Comparison of ENCODE assay signal across 8 cellular contexts in genomic region chr11:1388763-1389102, GRCh38. TPM values are rescaled to one million over a fixed set of nuclear protein-coding genes. Genes with fewer than 3 reads are reported as not detected.
DNase-seq lines count a peak whose midpoint lies in the region; ATAC-seq and TF ChIP-seq lines count a peak whose summit lies in the region.

No MANE protein-coding gene starts in this region.

- BruUV-seq in A673 (replicated peaks; lab: Mats Ljungman, UMichigan), result no TSS peak

- ATAC-seq in naive B cell (ENCODE audit: low read depth in 2 of 2) (no peak), HG03159 (IDR thresholded peaks at IDR 0.05; ENCODE audit: unreplicated experiment) (no peak)

- H3K4me1 Mint-ChIP-seq in chondrocyte (ENCODE audit: low read depth) (peaks cover 3% of the 10 kb centered on the region), naive B cell (peaks cover 9 to 15% (median 15%) of the 10 kb centered on the region in 3 donors)

- H3K27me3 ChIP-seq in A673 (replicated peaks; ENCODE audit: insufficient read depth, low read depth, low read length, poor library complexity), result peaks cover 17% of the 10 kb centered on the region

- no peaks in the 10 kb centered on the region for H3K9me3 ChIP-seq in A673 (ENCODE audit: low read depth, low read length, poor library complexity, severe bottlenecking)

- H3K4me3 Mint-ChIP-seq in chondrocyte (ENCODE audit: unreplicated experiment) (peak overlapping the region; percentile 71), naive B cell (peak overlapping the region; percentile 60 to 86 (median 74))

- intact Hi-C loops in A673 (cut with micrococcal nuclease; ENCODE audit: unreplicated experiment), result no loop called here

- POLR2A ChIA-PET in A673 (lab: Charles Lee; ENCODE audit: low non-redundant PET), result no interaction called here

- H3K4me1 ChIP-seq in A673 (ENCODE audit: insufficient read depth, low read length, poor library complexity, severe bottlenecking), result peaks cover 14% of the 10 kb centered on the region

- H3K9me3 Mint-ChIP-seq in chondrocyte (ENCODE audit: low read depth) (no peaks in the 10 kb centered on the region), naive B cell (peaks cover 0 to 1% (median 0%) of the 10 kb centered on the region in 7 donors)

- H3K36me3 Mint-ChIP-seq in chondrocyte (ENCODE audit: low read depth), result no peaks in the 10 kb centered on the region
- H3K36me3 Mint-ChIP-seq in naive B cell, result no peaks in the 10 kb centered on the region

- H3K27ac Mint-ChIP-seq in chondrocyte (ENCODE audit: unreplicated experiment) (no peak overlapping the region), naive B cell (peak overlapping the region in 1 of 6 donors; percentile 81)

- TF ChIP-seq CTCF in A673 (conservative IDR thresholded peaks at IDR 0.05; ENCODE audit: low read depth, low read length), result no peak
- TF ChIP-seq CTCF in HFF-Myc (IDR thresholded peaks at IDR 0.05; ENCODE audit: low read depth, low read length, missing control alignments), result no peak
- no peak for TF ChIP-seq CTCF in chondrocyte (IDR thresholded peaks at IDR 0.05)

- no peaks in the 10 kb centered on the region for H3K36me3 ChIP-seq in A673 (ENCODE audit: insufficient read depth, low read length, poor library complexity, severe bottlenecking)

- no peak overlapping the region for H3K27ac ChIP-seq in A673 (ENCODE audit: low read depth, low read length, poor library complexity, severe bottlenecking)

- CTCF ChIA-PET in A673 (lab: Charles Lee), result no interaction called here

- H3K27me3 Mint-ChIP-seq in chondrocyte (ENCODE audit: low read depth) (no peaks in the 10 kb centered on the region), naive B cell (peaks cover 14 to 44% (median 36%) of the 10 kb centered on the region in 3 donors)

- DNase-seq in A673 (ENCODE audit: low spot score) (no peak), HFF-Myc (ENCODE audit: extremely low read depth, low read depth) (no peak), chondrocyte (ENCODE audit: low spot score) (no peak), naive B cell (no peak), NCI-H1436 (lab: John Stamatoyannopoulos, UW) (no peak), KBM-7 (no peak)
- DNase-seq in activated CD4-positive, alpha-beta T cell treated with anti-CD3 and anti-CD28 coated beads, Interleukin-2, amount 50 U/mL, for 1 hour, result no peak

- in situ Hi-C loops in KBM-7 (cut with MboI; ENCODE audit: low pct_unique_long_range_greater_than_20kb, low sequenced_read_pairs), result no loop called here

- H3K4me3 ChIP-seq in A673 (ENCODE audit: low read depth, low read length, poor library complexity, severe bottlenecking) (peak overlapping the region; percentile 43), HFF-Myc (replicated peaks; ENCODE audit: low read depth, low read length) (peak overlapping the region; percentile 45)

RNA-seq across cellular contexts. Expression of gene BRSK2, which starts 1.0 kb away (rescaled TPM):
- 2.2 and 3.6 TPM in 2 replicates for total RNA-seq in A673 (2021)
- total RNA-seq in chondrocyte, result 1.8 to 6.9 TPM (median 6.0 TPM) in 3 replicates
- under 1 TPM in 2 of 6 donors, not detected in 4; 0.10 TPM for polyA plus RNA-seq in naive B cell (ENCODE audit: low read depth in 6 of 6)
